Comparison of ENCODE assay signal across 23 cellular contexts in the genomic region with DNA sequence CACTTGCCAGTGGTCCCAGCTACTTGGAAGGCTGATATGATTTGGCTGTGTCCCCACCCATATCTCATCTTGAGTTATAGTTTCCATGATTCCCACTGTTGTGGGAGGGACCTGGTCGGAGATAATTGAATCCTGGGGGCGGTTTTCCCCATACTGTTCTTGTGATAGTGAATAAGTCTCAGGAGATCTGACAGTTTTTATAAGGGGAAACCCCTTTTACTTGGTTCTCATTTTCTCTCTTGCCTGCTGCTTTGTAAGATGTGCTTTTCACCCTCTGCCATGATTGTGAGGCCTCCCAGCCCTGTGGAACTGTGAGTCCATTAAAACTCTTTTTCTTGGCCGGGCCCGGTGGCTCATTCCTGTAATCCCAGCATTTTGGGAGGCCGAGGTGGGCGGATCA.
"Had no signal": no experiment of that assay in that cellular context is flagged by ENCODE, and none has a peak within 500 bp of the region (broad histone marks: within the 10 kb centered on the region; RNA-seq: fewer than 3 reads in every experiment).

No MANE protein-coding gene starts in this region.

- H3K4me1 ChIP-seq: lower lobe of right lung, neural progenitor cell, parathyroid adenoma, right lobe of liver, vagina had no signal

- H3K4me3 ChIP-seq: lower lobe of right lung, mucosa of descending colon, neural progenitor cell, right lobe of liver, thoracic aorta, tibial nerve, vagina had no signal

- H3K27me3 Mint-ChIP-seq: effector memory CD8-positive, alpha-beta T cell; naive B cell; natural killer cell treated with Interleukin-12 subunit alpha and Interleukin-12 subunit beta and Interleukin-15 and Interleukin-18, amount 100 ng/mL, for 72 hours; progenitor cell of endocrine pancreas had no signal

- H3K36me3 ChIP-seq: lower lobe of right lung, neural progenitor cell, right lobe of liver, thoracic aorta, tibial nerve, vagina had no signal

- H3K27ac Mint-ChIP-seq: effector memory CD8-positive, alpha-beta T cell; immature natural killer cell; naive B cell; natural killer cell treated with Interleukin-12 subunit alpha and Interleukin-12 subunit beta and Interleukin-15 and Interleukin-18, amount 100 ng/mL, for 72 hours; neural progenitor cell; progenitor cell of endocrine pancreas had no signal

- H3K4me2 ChIP-seq: neural progenitor cell had no signal

- H3K9ac ChIP-seq: neural progenitor cell, parathyroid adenoma had no signal

- H3K9me3 ChIP-seq: lower lobe of right lung, mucosa of descending colon, right lobe of liver, thoracic aorta, tibial nerve, vagina had no signal

- H3K9me3 Mint-ChIP-seq: naive B cell, neural progenitor cell had no signal

- H3K4me3 Mint-ChIP-seq: effector memory CD8-positive, alpha-beta T cell; immature natural killer cell; natural killer cell treated with Interleukin-12 subunit alpha and Interleukin-12 subunit beta and Interleukin-15 and Interleukin-18, amount 100 ng/mL, for 72 hours; neural progenitor cell had no signal

- ATAC-seq: effector memory CD8-positive, alpha-beta T cell; left colon; left ventricle myocardium superior; lower lobe of right lung; mucosa of descending colon; natural killer cell treated with Interleukin-12 subunit alpha and Interleukin-12 subunit beta and Interleukin-15 and Interleukin-18, amount 100 ng/mL, for 72 hours; right lobe of liver had no signal

- H3K79me2 ChIP-seq: parathyroid adenoma had no signal

- H3K4me1 Mint-ChIP-seq: immature natural killer cell, neural progenitor cell had no signal

- H3K27me3 ChIP-seq: neural progenitor cell, right lobe of liver, tibial nerve, vagina had no signal

- H3K36me3 Mint-ChIP-seq: immature natural killer cell; naive B cell; natural killer cell treated with Interleukin-12 subunit alpha and Interleukin-12 subunit beta and Interleukin-15 and Interleukin-18, amount 100 ng/mL, for 72 hours; neural progenitor cell had no signal

- H3K27ac ChIP-seq: lower lobe of right lung, neural progenitor cell, parathyroid adenoma, right lobe of liver, thoracic aorta, tibial nerve, vagina had no signal

- H2AFZ ChIP-seq: neural progenitor cell, parathyroid adenoma had no signal

- DNase-seq: cortex of kidney; effector memory CD8-positive, alpha-beta T cell; hypothalamus; immature natural killer cell; islet precursor cell; kidney glomerular epithelial cell; left colon; left ventricle myocardium superior; lower lobe of right lung; mucosa of descending colon; naive B cell; right lobe of liver; small intestine; stimulated activated CD4-positive, alpha-beta T cell treated with anti-CD3 and anti-CD28 coated beads, Interleukin-15, amount 100 ng/mL, for 24 hours; stimulated activated CD4-positive, alpha-beta T cell treated with anti-CD3 and anti-CD28 coated beads, Interleukin-2, amount 100 ng/mL, for 48 hours; stimulated activated naive CD4-positive, alpha-beta T cell had no signal
